8 cellular contexts compared by ENCODE assay signal in the genomic region with DNA sequence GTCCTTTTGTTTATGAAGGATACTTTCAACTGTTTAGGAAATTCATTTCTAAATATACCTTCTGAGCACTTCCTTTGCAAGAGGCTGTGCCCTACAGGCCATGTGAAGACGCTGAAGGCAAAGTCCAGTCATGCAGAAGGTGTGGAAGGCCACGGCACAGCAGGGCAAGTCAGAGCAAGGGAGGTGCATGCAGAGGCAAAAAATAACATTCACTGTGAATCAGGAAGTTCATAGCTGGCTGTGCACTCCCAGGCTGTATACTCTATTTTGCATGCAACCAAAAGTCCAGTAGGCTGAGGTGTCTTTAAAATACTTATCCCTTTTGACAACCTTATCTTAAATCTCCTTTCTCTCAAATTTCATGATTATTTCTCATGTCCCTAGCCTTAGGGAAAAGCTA. TPM values are rescaled to one million over a fixed set of nuclear protein-coding genes. Genes with fewer than 3 reads are reported as not detected.
DNase-seq lines count a peak whose midpoint lies in the region; ATAC-seq and TF ChIP-seq lines count a peak whose summit lies in the region.

No MANE protein-coding gene starts in this region.

- no peak for TF ChIP-seq POLR2A in sigmoid colon (IDR thresholded peaks at IDR 0.05)

- H3K36me3 Mint-ChIP-seq in brain (peaks cover 21% of the 10 kb centered on the region), mesothelial cell of epicardium (peaks cover 2% of the 10 kb centered on the region)

- no peaks in the 10 kb centered on the region for H3K36me3 ChIP-seq in sigmoid colon

- H3K4me3 ChIP-seq in sigmoid colon: no peak overlapping the region

- H3K27ac ChIP-seq in sigmoid colon: no peak overlapping the region

- no peaks in the 10 kb centered on the region for H3K27me3 ChIP-seq in sigmoid colon

- peak overlapping the region in 3 of 5 experiments; percentile 28 to 87 (median 81) for H3K27ac Mint-ChIP-seq in brain
- peak overlapping the region; percentile 65 for H3K27ac Mint-ChIP-seq in mesothelial cell of epicardium

- H3K9me3 ChIP-seq in sigmoid colon: no peaks in the 10 kb centered on the region

- H3K27me3 Mint-ChIP-seq in brain (no peaks in the 10 kb centered on the region), mesothelial cell of epicardium (ENCODE audit: low read depth) (no peaks in the 10 kb centered on the region)

- H3K9me3 Mint-ChIP-seq in brain (no peaks in the 10 kb centered on the region), mesothelial cell of epicardium (no peaks in the 10 kb centered on the region)

- H3K4me1 ChIP-seq in sigmoid colon: peaks cover 0 to 56% (median 40%) of the 10 kb centered on the region in 4 donors

- peaks cover 69% of the 10 kb centered on the region for H3K4me1 Mint-ChIP-seq in brain
- H3K4me1 Mint-ChIP-seq in mesothelial cell of epicardium: peaks cover 30% of the 10 kb centered on the region

- DNase-seq in GDM1 (lab: John Stamatoyannopoulos, UW) (peak; percentile 24), M059J (ENCODE audit: low read depth) (peak; percentile 86), mesothelial cell of epicardium (ENCODE audit: low spot score in 2 of 2, unreplicated experiment in 2 of 2) (no peak), NCI-H446 (lab: John Stamatoyannopoulos, UW) (no peak), sigmoid colon (no peak), H4 (ENCODE audit: low spot score) (no peak)

- TF ChIP-seq EP300 in sigmoid colon (IDR thresholded peaks at IDR 0.05): no peak

- TF ChIP-seq CTCF in brain (conservative IDR thresholded peaks at IDR 0.05) (no peak), mesothelial cell of epicardium (IDR thresholded peaks at IDR 0.05; ENCODE audit: unreplicated experiment) (no peak), sigmoid colon (IDR thresholded peaks at IDR 0.05) (no peak)

- ATAC-seq in GM21576 (IDR thresholded peaks at IDR 0.05; ENCODE audit: unreplicated experiment): no peak

- WGBS in sigmoid colon, 2 donors: 4 to 17% methylated on average over 2 of the region's 2 CpGs

- H3K4me3 Mint-ChIP-seq in brain: no peak overlapping the region
- no peak overlapping the region for H3K4me3 Mint-ChIP-seq in mesothelial cell of epicardium

- intact Hi-C loops in sigmoid colon (cut with DNase I): no loop called here

RNA-seq across cellular contexts. Expression of a gene that starts 50.3 kb away (rescaled TPM):
- total RNA-seq in M059J (2014; rRNA removed; shearing (Covaris generic)): 21.4 and 39.2 TPM in 2 replicates
- 32.0 TPM for polyA plus RNA-seq in brain (ENCODE audit: insufficient read depth, low read depth, low replicate concordance)
- 44.4 to 47.0 TPM (median 46.9 TPM) in 3 replicates for total RNA-seq in mesothelial cell of epicardium
- 10 to 100 TPM; 49.5 to 79.2 (median 59.0) TPM for total RNA-seq in sigmoid colon
- polyA plus RNA-seq in sigmoid colon: 10 to 100 TPM; 21.6 to 25.9 (median 25.2) TPM
- 17.5 and 20.6 TPM in 2 replicates for total RNA-seq in H4 (2014; rRNA removed; shearing (Covaris generic))

Comparison
In these comparisons a context has a peak if more than half of its experiments do, and no peak if none do; other contexts are left out.
1. DNase-seq: peak in GDM1 (single experiment) and M059J (single experiment); none in mesothelial cell of epicardium (0 of 2), NCI-H446 (0 of 2), sigmoid colon (single experiment) and H4 (single experiment).